10 cellular contexts compared by ENCODE assay signal in genomic region chr10:72310636-72311035, GRCh38. TPM values are rescaled to one million over a fixed set of nuclear protein-coding genes. Genes with fewer than 3 reads are reported as not detected.
A peak's percentile ranks its signal among the peaks of the same experiment; 100 is the strongest.
DNase-seq lines count a peak whose midpoint lies in the region; ATAC-seq and TF ChIP-seq lines count a peak whose summit lies in the region.
"Had no signal": no experiment of that assay in that cellular context is flagged by ENCODE, and none has a peak within 500 bp of the region (broad histone marks: within the 10 kb centered on the region; RNA-seq: fewer than 3 reads in every experiment).

No MANE protein-coding gene starts in this region.

- H3K27ac ChIP-seq in upper lobe of left lung (peak overlapping the region; percentile 21 to 86 (median 81)), gastroesophageal sphincter (no peak overlapping the region)

- H3K4me3 ChIP-seq in upper lobe of left lung (no peak overlapping the region), gastroesophageal sphincter (no peak overlapping the region)

- TF ChIP-seq EP300 in upper lobe of left lung (IDR thresholded peaks at IDR 0.05) (no peak), gastroesophageal sphincter (IDR thresholded peaks at IDR 0.05) (no peak)

- CTCF ChIA-PET in activated naive CD4-positive, alpha-beta T cell treated with anti-CD3 and anti-CD28 coated beads for 36 hours (lab: Charles Lee): interaction anchor here (1.6 kb wide), 1 partner anchor 18 kb away, joined by 4 read pairs; no protein-coding TSS in a partner anchor

- H3K36me3 ChIP-seq in upper lobe of left lung: no peaks in the 10 kb centered on the region
- H3K36me3 ChIP-seq in gastroesophageal sphincter: no peaks in the 10 kb centered on the region

- H3K36me3 Mint-ChIP-seq in activated naive CD4-positive, alpha-beta T cell treated with anti-CD3 and anti-CD28 coated beads for 36 hours (ENCODE audit: low read depth): no peaks in the 10 kb centered on the region
- no peaks in the 10 kb centered on the region for H3K36me3 Mint-ChIP-seq in memory B cell

- TF ChIP-seq POLR2A in upper lobe of left lung (IDR thresholded peaks at IDR 0.05) (no peak), gastroesophageal sphincter (IDR thresholded peaks at IDR 0.05) (no peak)

- H3K9me3 Mint-ChIP-seq in activated naive CD4-positive, alpha-beta T cell treated with anti-CD3 and anti-CD28 coated beads for 36 hours: no peaks in the 10 kb centered on the region
- H3K9me3 Mint-ChIP-seq in memory B cell: no peaks in the 10 kb centered on the region
- H3K9me3 Mint-ChIP-seq: activated naive CD4-positive, alpha-beta T cell treated with anti-CD3 and anti-CD28 coated beads, Interleukin-2, amount 10 ng/mL, durations not matched to agents 7 days and 5 days had no signal

- intact Hi-C loops in activated naive CD4-positive, alpha-beta T cell treated with anti-CD3 and anti-CD28 coated beads for 36 hours (cut with micrococcal nuclease): no loop called here

- in situ Hi-C loops in T47D (cut with HindIII; ENCODE audit: low pct_unique_long_range_greater_than_20kb, low sequenced_read_pairs): no loop called here

- peak overlapping the region; percentile 81 for H3K27ac Mint-ChIP-seq in activated naive CD4-positive, alpha-beta T cell treated with anti-CD3 and anti-CD28 coated beads for 36 hours
- H3K27ac Mint-ChIP-seq in memory B cell: peak overlapping the region; percentile 64
- H3K27ac Mint-ChIP-seq: activated naive CD4-positive, alpha-beta T cell treated with anti-CD3 and anti-CD28 coated beads, Interleukin-2, amount 10 ng/mL, durations not matched to agents 7 days and 5 days had no signal

- peaks cover 72% of the 10 kb centered on the region for H3K4me1 Mint-ChIP-seq in activated naive CD4-positive, alpha-beta T cell treated with anti-CD3 and anti-CD28 coated beads for 36 hours (ENCODE audit: low read depth)
- peaks cover 10% of the 10 kb centered on the region for H3K4me1 Mint-ChIP-seq in memory B cell

- no peak overlapping the region for H3K4me3 Mint-ChIP-seq in activated naive CD4-positive, alpha-beta T cell treated with anti-CD3 and anti-CD28 coated beads for 36 hours
- H3K4me3 Mint-ChIP-seq in memory B cell: no peak overlapping the region
- H3K4me3 Mint-ChIP-seq: activated naive CD4-positive, alpha-beta T cell treated with anti-CD3 and anti-CD28 coated beads, Interleukin-2, amount 10 ng/mL, durations not matched to agents 7 days and 5 days had no signal

- H3K27me3 Mint-ChIP-seq in activated naive CD4-positive, alpha-beta T cell treated with anti-CD3 and anti-CD28 coated beads for 36 hours (ENCODE audit: low read depth): no peaks in the 10 kb centered on the region
- no peaks in the 10 kb centered on the region for H3K27me3 Mint-ChIP-seq in memory B cell
- H3K27me3 Mint-ChIP-seq: activated naive CD4-positive, alpha-beta T cell treated with anti-CD3 and anti-CD28 coated beads, Interleukin-2, amount 10 ng/mL, durations not matched to agents 7 days and 5 days had no signal

- H3K4me1 ChIP-seq in upper lobe of left lung (peaks cover 45 to 60% (median 51%) of the 10 kb centered on the region in 4 donors), gastroesophageal sphincter (peaks cover 6 to 48% (median 31%) of the 10 kb centered on the region in 3 donors)

- 81 to 86% methylated on average over 4 of the region's 4 CpGs for WGBS in upper lobe of left lung, 2 donors
- 100% methylated on average over 4 of the region's 4 CpGs; no CpG with 5 or more reads in 1 of the 2 donors for WGBS in gastroesophageal sphincter (ENCODE audit: low coverage in 1 of 2), 2 donors

- H3K27me3 ChIP-seq in upper lobe of left lung (no peaks in the 10 kb centered on the region), gastroesophageal sphincter (no peaks in the 10 kb centered on the region)

- ATAC-seq in memory B cell (ENCODE audit: low read depth) (no peak), upper lobe of left lung (ENCODE audit: low FRiP score in 2 of 2) (peak in 1 of 2 donors; percentile 31), GM18858 (IDR thresholded peaks at IDR 0.05; ENCODE audit: unreplicated experiment) (no peak), HG02970 (IDR thresholded peaks at IDR 0.05; ENCODE audit: low FRiP score, unreplicated experiment) (no peak), gastroesophageal sphincter (no peak)

- no peaks in the 10 kb centered on the region for H3K9me3 ChIP-seq in upper lobe of left lung
- no peaks in the 10 kb centered on the region for H3K9me3 ChIP-seq in gastroesophageal sphincter

- no peak for TF ChIP-seq CTCF in upper lobe of left lung (IDR thresholded peaks at IDR 0.05)
- TF ChIP-seq CTCF in gastroesophageal sphincter (IDR thresholded peaks at IDR 0.05): no peak

- DNase-seq in activated naive CD4-positive, alpha-beta T cell treated with anti-CD3 and anti-CD28 coated beads for 36 hours: peak; percentile 33
- DNase-seq in activated naive CD4-positive, alpha-beta T cell treated with anti-CD3 and anti-CD28 coated beads, Interleukin-2, amount 50 U/mL, for 16 hours: no peak
- DNase-seq in T47D (ENCODE audit: low read depth in 1 of 2, low spot score in 1 of 2) (peak; percentile 32 to 52), memory B cell (ENCODE audit: low spot score in 2 of 2) (no peak), upper lobe of left lung (no peak)
- DNase-seq: activated naive CD4-positive, alpha-beta T cell treated with anti-CD3 and anti-CD28 coated beads, Interleukin-2, amount 10 ng/mL, durations not matched to agents 7 days and 5 days; stimulated activated CD4-positive, alpha-beta T cell treated with anti-CD3 and anti-CD28 coated beads, Interleukin-2, amount 100 ng/mL, for 24 hours had no signal

RNA-seq across cellular contexts. Expression of gene DDIT4, which starts 36.9 kb away (rescaled TPM):
- total RNA-seq in activated naive CD4-positive, alpha-beta T cell treated with anti-CD3 and anti-CD28 coated beads for 36 hours: 100 to 1,000 TPM; 684 to 689 TPM
- total RNA-seq in upper lobe of left lung: 100 to 1,000 TPM in 5 of 6 donors, 10 to 100 TPM in 1; 81.0 to 218 (median 151) TPM
- 100 to 1,000 TPM; 129 to 189 (median 133) TPM for total RNA-seq in gastroesophageal sphincter

RNA-seq across cellular contexts. Expression of gene DNAJB12, which starts 44.1 kb away (rescaled TPM):
- total RNA-seq in activated naive CD4-positive, alpha-beta T cell treated with anti-CD3 and anti-CD28 coated beads for 36 hours: 10 to 100 TPM; 13.7 to 14.1 TPM
- total RNA-seq in upper lobe of left lung (10 to 100 TPM; 24.4 to 81.7 (median 49.2) TPM), gastroesophageal sphincter (10 to 100 TPM; 28.6 to 43.0 (median 33.4) TPM)

Comparison
In these comparisons a context has a peak if more than half of its experiments do, and no peak if none do; other contexts are left out.
1. DNase-seq: peak in activated naive CD4-positive, alpha-beta T cell treated with anti-CD3 and anti-CD28 coated beads for 36 hours (single experiment) and T47D (2 of 2); none in activated naive CD4-positive, alpha-beta T cell treated with anti-CD3 and anti-CD28 coated beads, Interleukin-2, amount 50 U/mL, for 16 hours (single experiment), memory B cell (0 of 2) and upper lobe of left lung (0 of 2).
2. H3K27ac ChIP-seq: peak in upper lobe of left lung (4 of 4); none in gastroesophageal sphincter (0 of 4).